In genomic region chr5:126635585-126635984, GRCh38 we compare ENCODE assay signal across 25 cellular contexts.
"Had no signal": no experiment of that assay in that cellular context is flagged by ENCODE, and none has a peak within 500 bp of the region (broad histone marks: within the 10 kb centered on the region; RNA-seq: fewer than 3 reads in every experiment).

No MANE protein-coding gene starts in this region.

- H3K27ac Mint-ChIP-seq: dendritic cell treated with granulocyte-macrophage colony-stimulating factor and Interleukin-4, amounts not matched to agents 40 ng/mL and 50 ng/mL, for 4 days; effector memory CD8-positive, alpha-beta T cell; endodermal cell; mesothelial cell of epicardium had no signal

- H2AFZ ChIP-seq: hepatocyte had no signal

- H3K9me3 Mint-ChIP-seq: dendritic cell treated with granulocyte-macrophage colony-stimulating factor and Interleukin-4, amounts not matched to agents 40 ng/mL and 50 ng/mL, for 4 days; effector memory CD8-positive, alpha-beta T cell; mesothelial cell of epicardium had no signal

- H3K79me2 ChIP-seq: hepatocyte had no signal

- H3K9me3 ChIP-seq: esophagus squamous epithelium, gastroesophageal sphincter, heart left ventricle, left lung, lower lobe of right lung, mucosa of descending colon had no signal

- H3K36me3 Mint-ChIP-seq: mesothelial cell of epicardium had no signal

- H3K36me3 ChIP-seq: esophagus squamous epithelium, gastroesophageal sphincter, heart left ventricle, left lung, lower lobe of right lung had no signal

- H3K27me3 ChIP-seq: esophagus squamous epithelium, gastroesophageal sphincter, heart left ventricle, hepatocyte, left lung had no signal

- H3K27me3 Mint-ChIP-seq: dendritic cell treated with granulocyte-macrophage colony-stimulating factor and Interleukin-4, amounts not matched to agents 40 ng/mL and 50 ng/mL, for 4 days had no signal

- H3K4me1 ChIP-seq: esophagus squamous epithelium, gastroesophageal sphincter, heart left ventricle, left lung, lower lobe of right lung had no signal

- H3K4me1 Mint-ChIP-seq: endodermal cell, mesothelial cell of epicardium had no signal

- DNase-seq: cortex of kidney; effector CD8-positive, alpha-beta T cell; effector memory CD8-positive, alpha-beta T cell; endodermal cell; erythroblast; esophagus squamous epithelium; foreskin fibroblast; heart left ventricle; hypothalamus; left cardiac atrium; left lung; left ventricle myocardium superior; lower lobe of right lung; mesenchymal stem cell; mucosa of descending colon had no signal

- ATAC-seq: effector memory CD8-positive, alpha-beta T cell; esophagus mucosa; gastroesophageal sphincter; heart left ventricle; left cardiac atrium; left lung; left ventricle myocardium superior; lower lobe of right lung; mucosa of descending colon had no signal

- H3K4me3 Mint-ChIP-seq: dendritic cell treated with granulocyte-macrophage colony-stimulating factor and Interleukin-4, amounts not matched to agents 40 ng/mL and 50 ng/mL, for 4 days; effector memory CD8-positive, alpha-beta T cell; endodermal cell; mesothelial cell of epicardium had no signal

- H3K4me3 ChIP-seq: esophagus squamous epithelium, gastroesophageal sphincter, heart left ventricle, hepatocyte, left lung, lower lobe of right lung, mucosa of descending colon had no signal

- H3K4me2 ChIP-seq: hepatocyte had no signal

- FAIRE-seq: colon, frontal cortex, islet of Langerhans, keratinocyte had no signal

- H3K27ac ChIP-seq: epithelial cell of prostate, esophagus squamous epithelium, gastroesophageal sphincter, heart left ventricle, hepatocyte, left lung, lower lobe of right lung had no signal
